In the genomic region with DNA sequence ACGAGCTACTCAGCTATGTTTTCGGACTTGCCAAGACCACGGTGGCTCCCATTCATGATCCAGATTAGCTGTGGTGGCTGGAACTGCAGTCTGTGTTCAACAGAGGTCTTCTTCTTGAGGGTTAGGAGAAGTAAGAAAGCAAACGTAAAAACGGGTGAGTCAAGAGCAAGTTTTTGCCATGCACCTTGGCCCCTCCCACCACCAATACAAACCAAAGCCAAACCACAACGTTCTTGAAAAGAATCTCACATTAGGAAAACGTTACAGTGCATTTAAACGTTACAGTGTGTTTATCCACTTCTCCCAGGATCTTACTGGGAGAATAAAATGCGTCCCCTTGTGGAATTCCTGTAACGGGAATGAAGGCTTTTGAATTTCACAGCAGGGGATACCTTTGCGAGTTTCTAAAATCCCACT, we compare ENCODE assay signal across 1 cellular context.
TF ChIP-seq lines count a peak whose summit lies in the region.

No MANE protein-coding gene starts in this region.

TF ChIP-seq in HepG2, 621 proteins besides CTCF, POLR2A, EP300 and RAD21 (continued from another document):
- 0 out of 2 replicates have a peak, but pooled peaks have one; percentile 43 for TF ChIP-seq TRAFD1 (CRISPR knock-in tag; IDR thresholded peaks at IDR 0.05; ENCODE audit: borderline replicate concordance)
